Comparison of ENCODE assay signal across 1 cellular context in the genomic region with DNA sequence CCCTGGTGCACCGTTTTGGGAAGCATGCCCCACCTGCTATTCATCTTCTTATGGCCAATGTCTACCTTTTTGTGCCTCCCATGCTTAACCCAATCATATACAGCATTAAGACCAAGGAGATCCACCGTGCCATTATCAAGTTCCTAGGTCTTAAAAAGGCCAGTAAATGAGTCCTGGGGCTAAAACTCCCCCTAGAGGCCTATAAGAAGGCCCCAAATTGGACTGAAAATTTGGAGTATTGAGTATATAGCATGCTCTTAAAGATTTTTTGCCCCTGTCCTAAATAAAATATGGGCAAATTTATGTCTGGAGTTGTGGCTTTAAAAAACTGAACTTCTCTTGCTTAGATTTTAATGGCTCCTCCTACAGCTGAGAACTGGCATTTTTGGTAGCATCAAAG.
TF ChIP-seq lines count a peak whose summit lies in the region.

No MANE protein-coding gene starts in this region.

TF ChIP-seq in GM12878, 131 proteins besides CTCF, POLR2A, EP300 and RAD21:
- TF ChIP-seq HDGF (IDR thresholded peaks at IDR 0.05), result no peak
- no peak for TF ChIP-seq RB1 (IDR thresholded peaks at IDR 0.05; ENCODE audit: borderline replicate concordance)
- TF ChIP-seq, protein P1, sequence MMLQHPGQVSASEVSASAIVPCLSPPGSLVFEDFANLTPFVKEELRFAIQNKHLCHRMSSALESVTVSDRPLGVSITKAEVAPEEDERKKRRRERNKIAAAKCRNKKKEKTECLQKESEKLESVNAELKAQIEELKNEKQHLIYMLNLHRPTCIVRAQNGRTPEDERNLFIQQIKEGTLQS (IDR thresholded peaks at IDR 0.05; ENCODE audit: borderline replicate concordance, extremely low read depth, low read depth, low read length), result no peak
- TF ChIP-seq SIX5 (IDR thresholded peaks at IDR 0.05; ENCODE audit: low read depth, low read length, severe bottlenecking), result no peak
- no peak for TF ChIP-seq BHLHE40 (IDR thresholded peaks at IDR 0.05; ENCODE audit: borderline replicate concordance in 1 of 2, low read depth in 2 of 2, low read length in 1 of 2)
- TF ChIP-seq DPF2 (IDR thresholded peaks at IDR 0.05), result no peak
- TF ChIP-seq SREBF1 (IDR thresholded peaks at IDR 0.05; ENCODE audit: low read length), result no peak
- TF ChIP-seq PML (IDR thresholded peaks at IDR 0.05; ENCODE audit: low read length), result no peak
- TF ChIP-seq ZBTB4 (CRISPR knock-in tag; IDR thresholded peaks at IDR 0.05), result no peak
- TF ChIP-seq, protein P2, sequence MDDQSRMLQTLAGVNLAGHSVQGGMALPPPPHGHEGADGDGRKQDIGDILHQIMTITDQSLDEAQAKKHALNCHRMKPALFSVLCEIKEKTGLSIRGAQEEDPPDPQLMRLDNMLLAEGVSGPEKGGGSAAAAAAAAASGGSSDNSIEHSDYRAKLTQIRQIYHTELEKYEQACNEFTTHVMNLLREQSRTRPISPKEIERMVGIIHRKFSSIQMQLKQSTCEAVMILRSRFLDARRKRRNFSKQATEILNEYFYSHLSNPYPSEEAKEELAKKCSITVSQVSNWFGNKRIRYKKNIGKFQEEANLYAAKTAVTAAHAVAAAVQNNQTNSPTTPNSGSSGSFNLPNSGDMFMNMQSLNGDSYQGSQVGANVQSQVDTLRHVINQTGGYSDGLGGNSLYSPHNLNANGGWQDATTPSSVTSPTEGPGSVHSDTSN (IDR thresholded peaks at IDR 0.05; ENCODE audit: insufficient replicate concordance, low read depth, low read length), result no peak
- no peak for TF ChIP-seq RCOR1 (conservative IDR thresholded peaks at IDR 0.05; ENCODE audit: low read depth, low read length)
- no peak for TF ChIP-seq CBX5 (IDR thresholded peaks at IDR 0.05; ENCODE audit: low read depth)
- TF ChIP-seq, protein P3, sequence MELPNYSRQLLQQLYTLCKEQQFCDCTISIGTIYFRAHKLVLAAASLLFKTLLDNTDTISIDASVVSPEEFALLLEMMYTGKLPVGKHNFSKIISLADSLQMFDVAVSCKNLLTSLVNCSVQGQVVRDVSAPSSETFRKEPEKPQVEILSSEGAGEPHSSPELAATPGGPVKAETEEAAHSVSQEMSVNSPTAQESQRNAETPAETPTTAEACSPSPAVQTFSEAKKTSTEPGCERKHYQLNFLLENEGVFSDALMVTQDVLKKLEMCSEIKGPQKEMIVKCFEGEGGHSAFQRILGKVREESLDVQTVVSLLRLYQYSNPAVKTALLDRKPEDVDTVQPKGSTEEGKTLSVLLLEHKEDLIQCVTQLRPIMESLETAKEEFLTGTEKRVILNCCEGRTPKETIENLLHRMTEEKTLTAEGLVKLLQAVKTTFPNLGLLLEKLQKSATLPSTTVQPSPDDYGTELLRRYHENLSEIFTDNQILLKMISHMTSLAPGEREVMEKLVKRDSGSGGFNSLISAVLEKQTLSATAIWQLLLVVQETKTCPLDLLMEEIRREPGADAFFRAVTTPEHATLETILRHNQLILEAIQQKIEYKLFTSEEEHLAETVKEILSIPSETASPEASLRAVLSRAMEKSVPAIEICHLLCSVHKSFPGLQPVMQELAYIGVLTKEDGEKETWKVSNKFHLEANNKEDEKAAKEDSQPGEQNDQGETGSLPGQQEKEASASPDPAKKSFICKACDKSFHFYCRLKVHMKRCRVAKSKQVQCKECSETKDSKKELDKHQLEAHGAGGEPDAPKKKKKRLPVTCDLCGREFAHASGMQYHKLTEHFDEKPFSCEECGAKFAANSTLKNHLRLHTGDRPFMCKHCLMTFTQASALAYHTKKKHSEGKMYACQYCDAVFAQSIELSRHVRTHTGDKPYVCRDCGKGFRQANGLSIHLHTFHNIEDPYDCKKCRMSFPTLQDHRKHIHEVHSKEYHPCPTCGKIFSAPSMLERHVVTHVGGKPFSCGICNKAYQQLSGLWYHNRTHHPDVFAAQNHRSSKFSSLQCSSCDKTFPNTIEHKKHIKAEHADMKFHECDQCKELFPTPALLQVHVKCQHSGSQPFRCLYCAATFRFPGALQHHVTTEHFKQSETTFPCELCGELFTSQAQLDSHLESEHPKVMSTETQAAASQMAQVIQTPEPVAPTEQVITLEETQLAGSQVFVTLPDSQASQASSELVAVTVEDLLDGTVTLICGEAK (IDR thresholded peaks at IDR 0.05; ENCODE audit: borderline replicate concordance), result no peak
